In genomic region chr11:108340958-108341357, GRCh38 we compare ENCODE assay signal across 14 cellular contexts.
A peak's percentile ranks its signal among the peaks of the same experiment; 100 is the strongest.
DNase-seq lines count a peak whose midpoint lies in the region; ATAC-seq, FAIRE-seq and TF ChIP-seq lines count a peak whose summit lies in the region.
"Had no signal": no experiment of that assay in that cellular context is flagged by ENCODE, and none has a peak within 500 bp of the region (broad histone marks: within the 10 kb centered on the region; RNA-seq: fewer than 3 reads in every experiment).

No MANE protein-coding gene starts in this region.

- H3K4me2 ChIP-seq in HCT116 (ENCODE audit: low read length), result no peak overlapping the region
- peak overlapping the region; percentile 26 for H3K4me2 ChIP-seq in keratinocyte (ENCODE audit: control insufficient read depth, extremely low read depth, insufficient read depth, low read depth, low read length)

- no peaks in the 10 kb centered on the region for H3K9me1 ChIP-seq in keratinocyte (ENCODE audit: control insufficient read depth, extremely low read depth, insufficient read depth, low read length)

- intact Hi-C loops in HCT116 (cut with micrococcal nuclease), result loop anchor here (5.0 kb wide), 1 partner anchor 306 kb away; no protein-coding TSS in a partner anchor

- TF ChIP-seq RAD21 in HCT116 (IDR thresholded peaks at IDR 0.05; ENCODE audit: low read depth), result peak; percentile 21

- no peak overlapping the region for H2AFZ ChIP-seq in HCT116 (ENCODE audit: low read depth, low read length, poor library complexity, severe bottlenecking)
- no peak overlapping the region for H2AFZ ChIP-seq in keratinocyte (ENCODE audit: control insufficient read depth, low read length)

- H3K79me2 ChIP-seq in HCT116 (ENCODE audit: insufficient read depth, low read length) (no peaks in the 10 kb centered on the region), keratinocyte (ENCODE audit: control insufficient read depth, insufficient read depth, low read length) (no peaks in the 10 kb centered on the region)

- H3K27ac ChIP-seq in 22Rv1 (peak overlapping the region; percentile 29), HCT116 (ENCODE audit: low read depth, low read length) (no peak overlapping the region), keratinocyte (ENCODE audit: control insufficient read depth, insufficient read depth, low read length) (peak overlapping the region; percentile 47)
- H3K27ac ChIP-seq: SK-N-MC had no signal

- H3K9me3 Mint-ChIP-seq in WTC11, result no peaks in the 10 kb centered on the region
- H3K9me3 Mint-ChIP-seq: dendritic cell treated with granulocyte-macrophage colony-stimulating factor and Interleukin-4, amounts not matched to agents 40 ng/mL and 50 ng/mL, for 4 days had no signal

- no peak for TF ChIP-seq CTCF in 22Rv1 (IDR thresholded peaks at IDR 0.05)
- no peak for TF ChIP-seq CTCF in HCT116 (IDR thresholded peaks at IDR 0.05 in 2 of 3, conservative IDR thresholded peaks at IDR 0.05 in 1 of 3; ENCODE audit: borderline replicate concordance in 1 of 3, insufficient read depth in 1 of 3, low read depth in 2 of 3, low read length in 2 of 3)
- TF ChIP-seq CTCF in WTC11 (IDR thresholded peaks at IDR 0.05), result no peak
- no peak for TF ChIP-seq CTCF in keratinocyte (optimal IDR thresholded peaks at IDR 0.05 in 1 of 3, IDR thresholded peaks at IDR 0.05 in 1 of 3, conservative IDR thresholded peaks at IDR 0.05 in 1 of 3; ENCODE audit: extremely low read depth in 1 of 3, insufficient read depth in 2 of 3, low read length in 3 of 3)
- no peak for TF ChIP-seq CTCF in foreskin fibroblast (IDR thresholded peaks at IDR 0.05; ENCODE audit: low read depth, low read length)

- peaks cover 13% of the 10 kb centered on the region for H3K36me3 Mint-ChIP-seq in WTC11

- H3K4me1 ChIP-seq in HCT116 (ENCODE audit: control insufficient read depth in 1 of 2, insufficient read depth in 2 of 2, low read length in 2 of 2) (peaks cover 9 to 10% of the 10 kb centered on the region in 2 experiments), keratinocyte (ENCODE audit: control insufficient read depth, extremely low read depth, insufficient read depth, low read length) (peaks cover 12% of the 10 kb centered on the region)

- peak overlapping the region; percentile 88 for H3K27ac Mint-ChIP-seq in WTC11
- H3K27ac Mint-ChIP-seq: B cell; dendritic cell treated with granulocyte-macrophage colony-stimulating factor and Interleukin-4, amounts not matched to agents 40 ng/mL and 50 ng/mL, for 4 days had no signal

- no peak overlapping the region for H3K9ac ChIP-seq in HCT116 (ENCODE audit: low read length)
- H3K9ac ChIP-seq in keratinocyte (ENCODE audit: control insufficient read depth, extremely low read depth, insufficient read depth, low read length), result peak overlapping the region; percentile 11

- CTCF ChIA-PET in HCT116 (lab: Charles Lee), result no interaction called here
- CTCF ChIA-PET in WTC11 (lab: Charles Lee), result no interaction called here

- H3K4me3 ChIP-seq in HCT116 (replicated peaks in 1 of 2; ENCODE audit: low read depth in 1 of 2, low read length in 2 of 2) (no peak overlapping the region), keratinocyte (ENCODE audit: control insufficient read depth in 2 of 3, extremely low read depth in 1 of 3, insufficient read depth in 2 of 3, low read depth in 1 of 3, low read length in 3 of 3) (no peak overlapping the region), foreskin fibroblast (ENCODE audit: low read depth in 1 of 2, low read length in 2 of 2) (no peak overlapping the region)
- H3K4me3 ChIP-seq: SK-N-MC had no signal

- no TSS peak for BruUV-seq in HCT116 (replicated peaks; lab: Mats Ljungman, UMichigan)

- H4K20me1 ChIP-seq in HCT116 (ENCODE audit: insufficient read depth) (no peaks in the 10 kb centered on the region), keratinocyte (ENCODE audit: control insufficient read depth, extremely low read depth, insufficient read depth, low read length) (no peaks in the 10 kb centered on the region)

- FAIRE-seq in keratinocyte (lab: Jason Lieb, UNC), result peak; percentile 99

- H3K27me3 Mint-ChIP-seq in WTC11 (ENCODE audit: low read depth), result no peaks in the 10 kb centered on the region
- H3K27me3 Mint-ChIP-seq: B cell; dendritic cell treated with granulocyte-macrophage colony-stimulating factor and Interleukin-4, amounts not matched to agents 40 ng/mL and 50 ng/mL, for 4 days had no signal

- H3K4me3 Mint-ChIP-seq in WTC11, result no peak overlapping the region
- H3K4me3 Mint-ChIP-seq: B cell; dendritic cell treated with granulocyte-macrophage colony-stimulating factor and Interleukin-4, amounts not matched to agents 40 ng/mL and 50 ng/mL, for 4 days had no signal

- H3K9me2 ChIP-seq in HCT116 (ENCODE audit: insufficient read depth), result no peaks in the 10 kb centered on the region

- peaks cover 20% of the 10 kb centered on the region for H3K4me1 Mint-ChIP-seq in WTC11
- H3K4me1 Mint-ChIP-seq: B cell had no signal

- no peak for TF ChIP-seq POLR2A in HCT116 (IDR thresholded peaks at IDR 0.05; ENCODE audit: borderline replicate concordance, extremely low read depth, insufficient read depth, insufficient read length)

- DNase-seq in HCT116 (ENCODE audit: low read depth, low spot score), result peak; percentile 55
- DNase-seq in WTC11 (ENCODE audit: low spot score), result no peak
- peak; percentile 77 for DNase-seq in keratinocyte (ENCODE audit: low read depth, low spot score)
- no peak for DNase-seq in SIG-M5 treated with dmso at 0.1 percent for 504 hours (lab: John Stamatoyannopoulos, UW; ENCODE audit: unreplicated experiment)
- no peak for DNase-seq in stimulated activated CD4-positive, alpha-beta T cell treated with anti-CD3 and anti-CD28 coated beads, Interleukin-12 subunit alpha, Interleukin-12 subunit beta, amount 100 ng/mL, for 4 hours
- no peak for DNase-seq in foreskin fibroblast
- DNase-seq in glomerular visceral epithelial cell (ENCODE audit: extremely low spot score), result no peak
- DNase-seq: Karpas-422, NCI-H510A had no signal

- POLR2A ChIA-PET in HCT116 (lab: Charles Lee) (no interaction called here), WTC11 (lab: Charles Lee) (no interaction called here)

- H3K27me3 ChIP-seq in HCT116 (ENCODE audit: insufficient read depth, low read length) (no peaks in the 10 kb centered on the region), keratinocyte (ENCODE audit: control insufficient read depth, extremely low read depth, insufficient read depth, low read length) (no peaks in the 10 kb centered on the region)

- H3K9me3 ChIP-seq in HCT116 (ENCODE audit: control insufficient read depth in 1 of 2, insufficient read depth in 1 of 2, low read depth in 1 of 2, low read length in 2 of 2) (no peaks in the 10 kb centered on the region), keratinocyte (ENCODE audit: control insufficient read depth, low read depth, low read length) (no peaks in the 10 kb centered on the region)

- RAD21 ChIA-PET in HCT116 (lab: Charles Lee; ENCODE audit: low non-redundant PET in 1 of 2, low total read pairs in 2 of 2, uncharacterized antibody in 2 of 2, unreplicated experiment in 2 of 2), result no interaction called here

- ATAC-seq in HCT116 (peak; percentile 85), WTC11 (peak; percentile 92)
- ATAC-seq: sciatic nerve had no signal

- H3K36me3 ChIP-seq in HCT116 (ENCODE audit: control insufficient read depth in 1 of 2, insufficient read depth in 2 of 2, low read length in 2 of 2) (peaks cover 4 to 5% of the 10 kb centered on the region in 2 experiments; a peak in 2 of 4 replicates), keratinocyte (ENCODE audit: control insufficient read depth in 2 of 2, extremely low read depth in 1 of 2, insufficient read depth in 2 of 2, low read length in 2 of 2) (peaks cover 1 to 3% of the 10 kb centered on the region in 2 experiments)

- dilution Hi-C loops in keratinocyte (cut with MboI; ENCODE audit: extremely low pct_ligation_motif_present, low sequenced_read_pairs), result no loop called here

TF ChIP-seq in HCT116, 20 proteins besides CTCF, POLR2A, EP300 and RAD21 (continues in another document):
- no peak for TF ChIP-seq ELF1 (IDR thresholded peaks at IDR 0.05; ENCODE audit: borderline replicate concordance, low read depth)
- TF ChIP-seq ZBTB33 (IDR thresholded peaks at IDR 0.05; ENCODE audit: extremely low read depth, insufficient replicate concordance, low read length), result no peak
- TF ChIP-seq ZFX (IDR thresholded peaks at IDR 0.05), result no peak
- no peak for TF ChIP-seq TCF7L2 (IDR thresholded peaks at IDR 0.05; ENCODE audit: borderline replicate concordance, extremely low read depth, insufficient read depth, insufficient read length)

TF ChIP-seq in WTC11, 78 proteins besides CTCF, POLR2A, EP300 and RAD21 (continues in another document):
- no peak for TF ChIP-seq E2F5 (CRISPR knock-in tag; IDR thresholded peaks at IDR 0.05)
- TF ChIP-seq HMGA2 (CRISPR knock-in tag; IDR thresholded peaks at IDR 0.05), result no peak
- TF ChIP-seq ZNF121 (CRISPR knock-in tag; IDR thresholded peaks at IDR 0.05), result no peak
- no peak for TF ChIP-seq ERG (CRISPR knock-in tag; IDR thresholded peaks at IDR 0.05)
- TF ChIP-seq KAT7 (CRISPR knock-in tag; IDR thresholded peaks at IDR 0.05; ENCODE audit: borderline replicate concordance), result no peak
- TF ChIP-seq MXD4 (CRISPR knock-in tag; IDR thresholded peaks at IDR 0.05; ENCODE audit: borderline replicate concordance), result no peak

Comparison
In these comparisons a context has a peak if more than half of its experiments do, and no peak if none do; other contexts are left out.
1. DNase-seq: peak in HCT116 (single experiment) and keratinocyte (single experiment); none in WTC11 (single experiment), SIG-M5 treated with dmso at 0.1 percent for 504 hours (single experiment), stimulated activated CD4-positive, alpha-beta T cell treated with anti-CD3 and anti-CD28 coated beads, Interleukin-12 subunit alpha, Interleukin-12 subunit beta, amount 100 ng/mL, for 4 hours (single experiment), foreskin fibroblast (0 of 2) and glomerular visceral epithelial cell (single experiment).